ENCODE assay signal across 1 cellular context in the genomic region with DNA sequence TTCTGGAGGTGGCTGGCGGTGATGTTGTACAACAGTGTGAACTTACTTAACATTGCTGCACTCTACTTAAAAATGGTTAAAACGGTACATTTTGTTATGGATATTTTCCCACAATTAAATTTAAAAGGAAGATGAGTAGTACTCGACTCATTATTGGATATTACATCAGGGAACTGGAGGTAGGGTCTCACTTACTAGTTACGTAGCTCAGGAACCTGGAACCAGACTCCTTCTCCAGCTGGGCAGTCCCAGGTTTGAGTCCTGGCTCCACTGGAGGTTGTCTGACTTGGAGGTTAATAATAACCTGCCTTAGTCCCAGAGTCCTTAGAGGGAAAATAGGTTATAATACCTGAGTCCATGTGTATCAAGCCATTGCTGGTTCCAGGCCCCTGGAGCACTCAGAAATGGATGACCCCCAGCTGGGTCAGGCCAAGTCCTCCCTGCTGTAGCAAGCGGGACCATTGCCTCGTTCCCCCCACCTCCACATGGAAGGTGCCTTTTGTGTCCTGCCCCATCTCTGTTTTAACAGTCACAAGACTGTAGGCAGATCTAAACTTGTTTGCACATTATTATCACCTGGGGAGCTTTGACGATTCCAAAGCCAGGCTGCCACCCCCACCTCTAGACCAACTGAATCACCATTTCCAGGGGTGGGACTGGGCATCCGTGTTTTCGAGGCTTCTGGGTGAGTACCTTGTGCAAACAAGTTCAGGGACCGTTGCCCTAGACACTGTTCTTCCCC.
TF ChIP-seq lines count a peak whose summit lies in the region.

No MANE protein-coding gene starts in this region.

TF ChIP-seq in HEK293, 187 proteins besides CTCF, POLR2A, EP300 and RAD21 (continued from another document):
- TF ChIP-seq, protein P1, sequence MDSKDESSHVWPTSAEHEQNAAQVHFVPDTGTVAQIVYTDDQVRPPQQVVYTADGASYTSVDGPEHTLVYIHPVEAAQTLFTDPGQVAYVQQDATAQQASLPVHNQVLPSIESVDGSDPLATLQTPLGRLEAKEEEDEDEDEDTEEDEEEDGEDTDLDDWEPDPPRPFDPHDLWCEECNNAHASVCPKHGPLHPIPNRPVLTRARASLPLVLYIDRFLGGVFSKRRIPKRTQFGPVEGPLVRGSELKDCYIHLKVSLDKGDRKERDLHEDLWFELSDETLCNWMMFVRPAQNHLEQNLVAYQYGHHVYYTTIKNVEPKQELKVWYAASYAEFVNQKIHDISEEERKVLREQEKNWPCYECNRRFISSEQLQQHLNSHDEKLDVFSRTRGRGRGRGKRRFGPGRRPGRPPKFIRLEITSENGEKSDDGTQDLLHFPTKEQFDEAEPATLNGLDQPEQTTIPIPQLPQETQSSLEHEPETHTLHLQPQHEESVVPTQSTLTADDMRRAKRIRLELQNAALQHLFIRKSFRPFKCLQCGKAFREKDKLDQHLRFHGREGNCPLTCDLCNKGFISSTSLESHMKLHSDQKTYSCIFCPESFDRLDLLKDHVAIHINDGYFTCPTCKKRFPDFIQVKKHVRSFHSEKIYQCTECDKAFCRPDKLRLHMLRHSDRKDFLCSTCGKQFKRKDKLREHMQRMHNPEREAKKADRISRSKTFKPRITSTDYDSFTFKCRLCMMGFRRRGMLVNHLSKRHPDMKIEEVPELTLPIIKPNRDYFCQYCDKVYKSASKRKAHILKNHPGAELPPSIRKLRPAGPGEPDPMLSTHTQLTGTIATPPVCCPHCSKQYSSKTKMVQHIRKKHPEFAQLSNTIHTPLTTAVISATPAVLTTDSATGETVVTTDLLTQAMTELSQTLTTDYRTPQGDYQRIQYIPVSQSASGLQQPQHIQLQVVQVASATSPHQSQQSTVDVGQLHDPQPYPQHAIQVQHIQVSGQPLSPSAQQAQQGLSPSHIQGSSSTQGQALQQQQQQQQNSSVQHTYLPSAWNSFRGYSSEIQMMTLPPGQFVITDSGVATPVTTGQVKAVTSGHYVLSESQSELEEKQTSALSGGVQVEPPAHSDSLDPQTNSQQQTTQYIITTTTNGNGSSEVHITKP (tag by site-specific recombination; IDR thresholded peaks at IDR 0.05), result peak; percentile 81
- TF ChIP-seq ZNF626 (tag by site-specific recombination; IDR thresholded peaks at IDR 0.05) (no peak), ZNF624 (tag by site-specific recombination; IDR thresholded peaks at IDR 0.05) (no peak), ZNF843 (tag by site-specific recombination; IDR thresholded peaks at IDR 0.05) (no peak), GLIS1 (tag by site-specific recombination; IDR thresholded peaks at IDR 0.05) (0 out of 2 replicates have a peak, but pooled peaks have one; percentile 16), ZNF341 (tag by site-specific recombination; IDR thresholded peaks at IDR 0.05; ENCODE audit: low read depth) (peak; percentile 64; the same call in 1 of the 2 replicates)
